Comparison of ENCODE assay signal across 8 cellular contexts in genomic region chr5:157253547-157253946, GRCh38. TPM values are rescaled to one million over a fixed set of nuclear protein-coding genes. Genes with fewer than 3 reads are reported as not detected.
DNase-seq lines count a peak whose midpoint lies in the region; ATAC-seq lines count a peak whose summit lies in the region.

No MANE protein-coding gene starts in this region.

- peak overlapping the region; percentile 98 for H3K27ac Mint-ChIP-seq in T-helper 2 cell treated with Interferon-gamma antibody and Interleukin-4, amounts not matched to agents 5 μg/mL and 100 μg/mL, for 36 hours

- H3K4ac ChIP-seq in mesenchymal stem cell (ENCODE audit: low read depth in 1 of 2, low read length in 2 of 2), result no peak overlapping the region

- no peaks in the 10 kb centered on the region for H3K9me3 Mint-ChIP-seq in T-helper 2 cell treated with Interferon-gamma antibody and Interleukin-4, amounts not matched to agents 5 μg/mL and 100 μg/mL, for 36 hours

- H3K27ac ChIP-seq in SJCRH30 (no peak overlapping the region; the same call in 1 of the 2 replicates), mesenchymal stem cell (ENCODE audit: low read length, poor library complexity, severe bottlenecking) (no peak overlapping the region)
- peak overlapping the region; percentile 62 for H3K27ac ChIP-seq in effector memory CD4-positive, alpha-beta T cell (ENCODE audit: insufficient read depth, low read length, poor library complexity, severe bottlenecking)

- H3K27me3 Mint-ChIP-seq in T-helper 2 cell treated with Interferon-gamma antibody and Interleukin-4, amounts not matched to agents 5 μg/mL and 100 μg/mL, for 36 hours (ENCODE audit: low read depth), result no peaks in the 10 kb centered on the region

- no peak overlapping the region for H2BK5ac ChIP-seq in mesenchymal stem cell (ENCODE audit: low read depth, low read length, poor library complexity, severe bottlenecking)

- H3K36me3 ChIP-seq in SJCRH30, result no peaks in the 10 kb centered on the region
- H3K36me3 ChIP-seq in effector memory CD4-positive, alpha-beta T cell (ENCODE audit: control insufficient read depth, insufficient read depth, low read length), result peaks cover 58% of the 10 kb centered on the region
- H3K36me3 ChIP-seq in mesenchymal stem cell (ENCODE audit: control insufficient read depth in 1 of 2, insufficient read depth in 2 of 2, low read depth in 1 of 2, low read length in 2 of 2), result no peaks in the 10 kb centered on the region

- H3K4me1 ChIP-seq in SJCRH30, result peaks cover 11% of the 10 kb centered on the region
- H3K4me1 ChIP-seq in effector memory CD4-positive, alpha-beta T cell (ENCODE audit: control insufficient read depth, insufficient read depth, low read length, poor library complexity, severe bottlenecking), result peaks cover 73% of the 10 kb centered on the region
- H3K4me1 ChIP-seq in mesenchymal stem cell (ENCODE audit: control insufficient read depth, insufficient read depth, low read depth, low read length), result peaks cover 2% of the 10 kb centered on the region

- H3K18ac ChIP-seq in mesenchymal stem cell (ENCODE audit: low read depth in 1 of 2, low read length in 2 of 2), result no peak overlapping the region

- peaks cover 85% of the 10 kb centered on the region for H3K4me1 Mint-ChIP-seq in T-helper 2 cell treated with Interferon-gamma antibody and Interleukin-4, amounts not matched to agents 5 μg/mL and 100 μg/mL, for 36 hours (ENCODE audit: low read depth)

- ATAC-seq in GM21423 (IDR thresholded peaks at IDR 0.05; ENCODE audit: unreplicated experiment) (peak; percentile 47), HG03575 (IDR thresholded peaks at IDR 0.05; ENCODE audit: extremely low read depth, insufficient number of reproducible peaks, low FRiP score, unreplicated experiment) (peak; percentile 11)

- H3K4me3 ChIP-seq in SJCRH30, result no peak overlapping the region
- H3K4me3 ChIP-seq in effector memory CD4-positive, alpha-beta T cell (ENCODE audit: insufficient read depth, low read depth, low read length, poor library complexity, severe bottlenecking), result no peak overlapping the region
- no peak overlapping the region for H3K4me3 ChIP-seq in mesenchymal stem cell (ENCODE audit: insufficient read depth in 1 of 2, low read depth in 1 of 2, low read length in 2 of 2)

- H3K9ac ChIP-seq in mesenchymal stem cell (ENCODE audit: low read length), result no peak overlapping the region

- H2BK12ac ChIP-seq in mesenchymal stem cell (ENCODE audit: low read length in 2 of 2), result no peak overlapping the region

- H4K91ac ChIP-seq in mesenchymal stem cell (ENCODE audit: low read length), result no peak overlapping the region

- no peak overlapping the region for H3K14ac ChIP-seq in mesenchymal stem cell (ENCODE audit: low read length in 2 of 2)

- DNase-seq in T-helper 2 cell treated with Interferon-gamma antibody and Interleukin-4, amounts not matched to agents 5 μg/mL and 100 μg/mL, for 36 hours (ENCODE audit: low spot score), result no peak
- DNase-seq in T-helper 2 cell, result no peak
- DNase-seq in SJCRH30, result peak; percentile 16 to 58
- DNase-seq in effector memory CD4-positive, alpha-beta T cell, result peak in 1 of 3 donors; percentile 13
- peak; percentile 51 for DNase-seq in mesenchymal stem cell
- DNase-seq in stimulated activated CD4-positive, alpha-beta T cell treated with anti-CD3 and anti-CD28 coated beads, Interleukin-1b, Interleukin-23, amount 100 ng/mL, for 48 hours, result no peak

- no peak overlapping the region for H2AFZ ChIP-seq in mesenchymal stem cell (ENCODE audit: low read depth, low read length)

- no peak overlapping the region for H2BK120ac ChIP-seq in mesenchymal stem cell (ENCODE audit: low read depth, low read length)

- peaks cover 87% of the 10 kb centered on the region for H3K36me3 Mint-ChIP-seq in T-helper 2 cell treated with Interferon-gamma antibody and Interleukin-4, amounts not matched to agents 5 μg/mL and 100 μg/mL, for 36 hours (ENCODE audit: low read depth)

- H3K4me2 ChIP-seq in mesenchymal stem cell (ENCODE audit: low read length, poor library complexity, severe bottlenecking), result no peak overlapping the region

- H3K27me3 ChIP-seq in SJCRH30 (0 out of 2 replicates have a peak, but pooled peaks cover 2% of the 10 kb centered on the region), mesenchymal stem cell (ENCODE audit: control insufficient read depth in 1 of 2, insufficient read depth in 1 of 2, low read length in 2 of 2) (peaks cover 3 to 6% of the 10 kb centered on the region in 2 experiments)
- H3K27me3 ChIP-seq in effector memory CD4-positive, alpha-beta T cell (replicated peaks; ENCODE audit: control insufficient read depth, insufficient read depth, low read length, poor library complexity, severe bottlenecking), result no peaks in the 10 kb centered on the region

- no peaks in the 10 kb centered on the region for H3K9me3 ChIP-seq in SJCRH30 (replicated peaks)
- H3K9me3 ChIP-seq in effector memory CD4-positive, alpha-beta T cell (ENCODE audit: control insufficient read depth, low read length), result no peaks in the 10 kb centered on the region
- H3K9me3 ChIP-seq in mesenchymal stem cell (ENCODE audit: control insufficient read depth, low read length), result no peaks in the 10 kb centered on the region

- no peak overlapping the region for H3K23ac ChIP-seq in mesenchymal stem cell (ENCODE audit: low read length in 2 of 2)

- WGBS in mesenchymal stem cell, result 0% methylated on average over 1 of the region's 2 CpGs

- no peaks in the 10 kb centered on the region for H3K79me1 ChIP-seq in mesenchymal stem cell (replicated peaks; ENCODE audit: low read length, poor library complexity, severe bottlenecking)

- H4K8ac ChIP-seq in mesenchymal stem cell (ENCODE audit: low read length), result no peak overlapping the region

- H2AK5ac ChIP-seq in mesenchymal stem cell (ENCODE audit: low read length, severe bottlenecking), result no peak overlapping the region

- H3K4me3 Mint-ChIP-seq in T-helper 2 cell treated with Interferon-gamma antibody and Interleukin-4, amounts not matched to agents 5 μg/mL and 100 μg/mL, for 36 hours, result peak overlapping the region; percentile 66

- no peak overlapping the region for H2BK15ac ChIP-seq in mesenchymal stem cell (ENCODE audit: low read depth, poor library complexity, severe bottlenecking)

RNA-seq across cellular contexts. Expression of gene CYFIP2, which starts 12.4 kb away (rescaled TPM):
- 1.3 and 2.8 TPM in 2 replicates for total RNA-seq in SJCRH30 (2014; rRNA removed; shearing (Covaris generic))
- 5.5 TPM for polyA plus RNA-seq in mesenchymal stem cell (2013, experiment 1 of 2)
- polyA plus RNA-seq in mesenchymal stem cell (2013, experiment 2 of 2), result 5.4 TPM

Comparison
In these comparisons a context has a peak if more than half of its experiments do, and no peak if none do; other contexts are left out.
1. DNase-seq: peak in SJCRH30 (2 of 2) and mesenchymal stem cell (single experiment); none in T-helper 2 cell treated with Interferon-gamma antibody and Interleukin-4, amounts not matched to agents 5 μg/mL and 100 μg/mL, for 36 hours (single experiment), T-helper 2 cell (0 of 5) and stimulated activated CD4-positive, alpha-beta T cell treated with anti-CD3 and anti-CD28 coated beads, Interleukin-1b, Interleukin-23, amount 100 ng/mL, for 48 hours (single experiment).